9 cellular contexts compared by ENCODE assay signal in the genomic region with DNA sequence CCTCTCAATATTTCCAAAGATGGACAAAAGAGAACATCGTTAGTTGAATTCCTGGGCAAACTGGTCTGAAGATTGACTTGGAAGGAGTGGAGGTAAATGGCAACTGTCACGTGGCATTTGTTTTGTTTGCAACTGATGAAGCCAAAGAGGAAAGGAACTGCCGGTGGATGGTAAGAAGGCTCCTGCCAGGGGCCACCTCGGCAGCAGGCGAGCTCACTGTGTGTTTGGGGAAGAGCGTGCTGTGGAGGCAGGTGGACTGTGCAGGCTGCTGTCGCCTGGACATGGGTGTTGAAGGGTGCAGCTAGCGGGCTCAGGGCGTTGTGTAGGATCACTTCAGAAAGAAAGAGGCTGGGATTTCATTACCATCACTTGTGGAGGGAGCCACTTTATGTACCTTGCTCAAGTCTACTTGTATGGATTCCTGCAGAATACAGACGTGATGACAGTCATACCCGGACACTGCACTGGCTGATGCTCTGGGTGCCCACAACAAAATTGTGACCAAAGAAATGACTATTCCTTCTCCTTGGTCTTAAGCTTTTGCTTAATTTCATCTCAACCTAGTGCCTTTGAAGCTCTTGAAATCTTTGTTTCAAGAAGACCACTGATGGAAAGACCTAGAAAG.
DNase-seq lines count a peak whose midpoint lies in the region; FAIRE-seq and TF ChIP-seq lines count a peak whose summit lies in the region.
"Had no signal": no experiment of that assay in that cellular context is flagged by ENCODE, and none has a peak within 500 bp of the region (broad histone marks: within the 10 kb centered on the region; RNA-seq: fewer than 3 reads in every experiment).

No MANE protein-coding gene starts in this region.

- no peaks in the 10 kb centered on the region for H3K27me3 ChIP-seq in endodermal cell (ENCODE audit: control insufficient read depth, insufficient read depth, low read length, poor library complexity, severe bottlenecking)
- H3K27me3 ChIP-seq in neural progenitor cell, result no peaks in the 10 kb centered on the region
- no peaks in the 10 kb centered on the region for H3K27me3 ChIP-seq in uterus

- H3K79me2 ChIP-seq in neural progenitor cell (ENCODE audit: low read depth), result peaks cover 79% of the 10 kb centered on the region

- H3K4me3 ChIP-seq in endodermal cell (ENCODE audit: low read length) (no peak overlapping the region), neural progenitor cell (peak overlapping the region; percentile 34), uterus (peak overlapping the region; percentile 14 to 27)

- H4K20me1 ChIP-seq in neural progenitor cell (ENCODE audit: low read depth), result peaks cover 51% of the 10 kb centered on the region

- H3K4me2 ChIP-seq in neural progenitor cell, result peak overlapping the region; percentile 77

- H2AFZ ChIP-seq in neural progenitor cell (replicated peaks), result no peak overlapping the region

- no peak overlapping the region for H3K4me3 Mint-ChIP-seq in endodermal cell
- H3K4me3 Mint-ChIP-seq in neural progenitor cell, result peak overlapping the region; percentile 44

- H3K27ac Mint-ChIP-seq in endodermal cell, result no peak overlapping the region
- peak overlapping the region; percentile 71 for H3K27ac Mint-ChIP-seq in neural progenitor cell

- 92 to 93% methylated on average over 6 to 11 of the region's 11 CpGs for WGBS in endodermal cell (ENCODE audit: insufficient coverage in 1 of 2, insufficient read length in 1 of 2), 2 experiments

- H3K9me3 ChIP-seq in endodermal cell (ENCODE audit: control insufficient read depth, low read length) (no peaks in the 10 kb centered on the region), neural progenitor cell (ENCODE audit: low read depth) (no peaks in the 10 kb centered on the region), uterus (no peaks in the 10 kb centered on the region)

- H3K9me3 Mint-ChIP-seq in endodermal cell, result no peaks in the 10 kb centered on the region
- H3K9me3 Mint-ChIP-seq in neural progenitor cell, result no peaks in the 10 kb centered on the region

- H3K9ac ChIP-seq in endodermal cell (ENCODE audit: extremely low read depth, low read length, poor library complexity, severe bottlenecking), result no peak overlapping the region
- no peak overlapping the region for H3K9ac ChIP-seq in neural progenitor cell

- TF ChIP-seq CTCF in RWPE1 (conservative IDR thresholded peaks at IDR 0.05; ENCODE audit: low read depth) (no peak), endodermal cell (conservative IDR thresholded peaks at IDR 0.05) (no peak), neural progenitor cell (IDR thresholded peaks at IDR 0.05) (no peak), uterus (IDR thresholded peaks at IDR 0.05) (no peak)

- DNase-seq in RWPE1 (ENCODE audit: low spot score), result no peak
- no peak for DNase-seq in endodermal cell
- DNase-seq in neural progenitor cell (ENCODE audit: low spot score), result no peak
- no peak for DNase-seq in uterus
- DNase-seq in HTR-8/SVneo (ENCODE audit: insufficient read length, low spot score), result no peak
- DNase-seq in dermis blood vessel endothelial cell, result no peak
- DNase-seq in NCI-H510A (lab: John Stamatoyannopoulos, UW), result no peak
- DNase-seq: activated CD4-positive, alpha-beta T cell treated with anti-CD3 and anti-CD28 coated beads, Interleukin-2, amount 50 U/mL, for 48 hours; NCI-H146 had no signal

- H3K36me3 Mint-ChIP-seq in endodermal cell (ENCODE audit: low read depth) (peaks cover 37% of the 10 kb centered on the region), neural progenitor cell (peaks cover 38% of the 10 kb centered on the region)

- H3K4me1 Mint-ChIP-seq in endodermal cell (peaks cover 3% of the 10 kb centered on the region), neural progenitor cell (peaks cover 92% of the 10 kb centered on the region)

- no peaks in the 10 kb centered on the region for H3K27me3 Mint-ChIP-seq in endodermal cell (ENCODE audit: insufficient read depth)
- peaks cover 3% of the 10 kb centered on the region for H3K27me3 Mint-ChIP-seq in neural progenitor cell (ENCODE audit: insufficient read depth, low read depth)

- FAIRE-seq in HTR-8/SVneo (lab: Jason Lieb, UNC), result no peak

- POLR2A ChIA-PET in RWPE1 (lab: Yijun Ruan, JAX; ENCODE audit: low non-redundant PET), result no interaction called here

- no peak for TF ChIP-seq POLR2A in uterus (IDR thresholded peaks at IDR 0.05)

- peaks cover 68% of the 10 kb centered on the region for H3K36me3 ChIP-seq in endodermal cell (ENCODE audit: control insufficient read depth, insufficient read depth, low read length)
- no peaks in the 10 kb centered on the region for H3K36me3 ChIP-seq in neural progenitor cell
- H3K36me3 ChIP-seq in uterus, result no peaks in the 10 kb centered on the region

- intact Hi-C loops in uterus (cut with DNase I; ENCODE audit: low total_unique reads), result no loop called here

- peaks cover 70% of the 10 kb centered on the region for H3F3A ChIP-seq in neural progenitor cell (ENCODE audit: low read depth)

- H3K4me1 ChIP-seq in endodermal cell (ENCODE audit: control insufficient read depth, insufficient read depth, low read length) (no peaks in the 10 kb centered on the region), neural progenitor cell (peaks cover 70% of the 10 kb centered on the region), uterus (no peaks in the 10 kb centered on the region)

- H3K27ac ChIP-seq in RWPE1 (peak overlapping the region; percentile 90), endodermal cell (ENCODE audit: low read depth, low read length) (peak overlapping the region; percentile 99), neural progenitor cell (peak overlapping the region; percentile 99), uterus (peak overlapping the region; percentile 83 to 84)

- CTCF ChIA-PET in RWPE1 (lab: Yijun Ruan, JAX), result interaction anchor here (0.6 to 0.7 kb wide), 2 partner anchors 20 to 120 kb away, joined by 3 read pairs; no protein-coding TSS in a partner anchor
